In the genomic region with DNA sequence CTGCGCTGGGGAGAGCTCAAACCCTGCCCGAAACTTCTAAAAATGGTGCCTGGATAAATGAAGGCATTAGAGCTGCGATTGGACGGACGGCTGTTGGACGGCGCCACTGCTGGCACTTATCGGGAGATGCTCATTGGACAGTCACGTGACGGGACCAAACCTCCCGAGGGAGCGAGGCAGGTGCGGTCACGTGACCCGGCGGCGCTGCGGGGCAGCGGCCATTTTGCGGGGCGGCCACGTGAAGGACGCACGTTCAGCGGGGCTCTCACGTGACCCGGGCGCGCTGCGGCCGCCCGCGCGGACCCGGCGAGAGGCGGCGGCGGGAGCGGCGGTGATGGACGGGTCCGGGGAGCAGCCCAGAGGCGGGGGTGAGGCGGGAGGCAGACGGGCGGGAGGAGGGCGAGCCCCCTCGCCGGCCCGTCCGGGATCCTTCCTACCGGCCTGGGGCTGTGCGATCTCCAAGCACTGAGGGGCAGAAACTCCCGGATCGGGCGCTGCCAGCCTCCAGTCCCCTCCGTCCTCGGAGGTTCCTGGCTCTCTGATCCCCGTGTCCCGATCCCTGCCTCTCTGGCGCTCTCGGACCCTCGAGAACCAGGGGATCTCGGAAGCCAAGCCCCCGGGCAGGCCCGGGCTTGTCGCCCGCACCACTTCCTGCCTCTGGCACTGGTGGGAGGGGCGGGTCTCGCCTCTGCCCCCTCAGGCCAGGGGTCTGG, we compare ENCODE assay signal across 1 cellular context.
TF ChIP-seq lines count a peak whose summit lies in the region.

Gene BAX, plus strand, starts transcription at position 281 of the 713 bp plus-strand sequence. Its CDS starts 54 bp downstream, at position 335.

TF ChIP-seq in GM12878, 131 proteins besides CTCF, POLR2A, EP300 and RAD21 (continued from another document):
- TF ChIP-seq STAT3 (IDR thresholded peaks at IDR 0.05; ENCODE audit: low read depth, low read length) = no peak
- no peak for TF ChIP-seq GABPA (IDR thresholded peaks at IDR 0.05; ENCODE audit: low read depth)
- peak; percentile 67 for TF ChIP-seq KLF5 (IDR thresholded peaks at IDR 0.05; ENCODE audit: partially characterized antibody)
- peak; percentile 92 for TF ChIP-seq DPF2 (IDR thresholded peaks at IDR 0.05)
- TF ChIP-seq ZBED1 (IDR thresholded peaks at IDR 0.05; ENCODE audit: borderline replicate concordance) = no peak
- no peak for TF ChIP-seq ETV6 (conservative IDR thresholded peaks at IDR 0.05 in 1 of 2, IDR thresholded peaks at IDR 0.05 in 1 of 2; ENCODE audit: borderline replicate concordance in 1 of 2, low read depth in 1 of 2)
- TF ChIP-seq MYB (IDR thresholded peaks at IDR 0.05; ENCODE audit: borderline replicate concordance, low read depth, low read length) = no peak
- TF ChIP-seq, protein P1, sequence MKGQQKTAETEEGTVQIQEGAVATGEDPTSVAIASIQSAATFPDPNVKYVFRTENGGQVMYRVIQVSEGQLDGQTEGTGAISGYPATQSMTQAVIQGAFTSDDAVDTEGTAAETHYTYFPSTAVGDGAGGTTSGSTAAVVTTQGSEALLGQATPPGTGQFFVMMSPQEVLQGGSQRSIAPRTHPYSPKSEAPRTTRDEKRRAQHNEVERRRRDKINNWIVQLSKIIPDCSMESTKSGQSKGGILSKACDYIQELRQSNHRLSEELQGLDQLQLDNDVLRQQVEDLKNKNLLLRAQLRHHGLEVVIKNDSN (IDR thresholded peaks at IDR 0.05; ENCODE audit: borderline replicate concordance, extremely low read length, insufficient read depth, low read depth, low read length) = peak; percentile 100
- no peak for TF ChIP-seq RBBP5 (conservative IDR thresholded peaks at IDR 0.05)
- TF ChIP-seq, protein P2, sequence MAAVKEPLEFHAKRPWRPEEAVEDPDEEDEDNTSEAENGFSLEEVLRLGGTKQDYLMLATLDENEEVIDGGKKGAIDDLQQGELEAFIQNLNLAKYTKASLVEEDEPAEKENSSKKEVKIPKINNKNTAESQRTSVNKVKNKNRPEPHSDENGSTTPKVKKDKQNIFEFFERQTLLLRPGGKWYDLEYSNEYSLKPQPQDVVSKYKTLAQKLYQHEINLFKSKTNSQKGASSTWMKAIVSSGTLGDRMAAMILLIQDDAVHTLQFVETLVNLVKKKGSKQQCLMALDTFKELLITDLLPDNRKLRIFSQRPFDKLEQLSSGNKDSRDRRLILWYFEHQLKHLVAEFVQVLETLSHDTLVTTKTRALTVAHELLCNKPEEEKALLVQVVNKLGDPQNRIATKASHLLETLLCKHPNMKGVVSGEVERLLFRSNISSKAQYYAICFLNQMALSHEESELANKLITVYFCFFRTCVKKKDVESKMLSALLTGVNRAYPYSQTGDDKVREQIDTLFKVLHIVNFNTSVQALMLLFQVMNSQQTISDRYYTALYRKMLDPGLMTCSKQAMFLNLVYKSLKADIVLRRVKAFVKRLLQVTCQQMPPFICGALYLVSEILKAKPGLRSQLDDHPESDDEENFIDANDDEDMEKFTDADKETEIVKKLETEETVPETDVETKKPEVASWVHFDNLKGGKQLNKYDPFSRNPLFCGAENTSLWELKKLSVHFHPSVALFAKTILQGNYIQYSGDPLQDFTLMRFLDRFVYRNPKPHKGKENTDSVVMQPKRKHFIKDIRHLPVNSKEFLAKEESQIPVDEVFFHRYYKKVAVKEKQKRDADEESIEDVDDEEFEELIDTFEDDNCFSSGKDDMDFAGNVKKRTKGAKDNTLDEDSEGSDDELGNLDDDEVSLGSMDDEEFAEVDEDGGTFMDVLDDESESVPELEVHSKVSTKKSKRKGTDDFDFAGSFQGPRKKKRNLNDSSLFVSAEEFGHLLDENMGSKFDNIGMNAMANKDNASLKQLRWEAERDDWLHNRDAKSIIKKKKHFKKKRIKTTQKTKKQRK (IDR thresholded peaks at IDR 0.05; ENCODE audit: low read depth, low read length) = no peak
- TF ChIP-seq ZNF274 (IDR thresholded peaks at IDR 0.05; ENCODE audit: insufficient read depth, insufficient read length) = no peak
- TF ChIP-seq, protein P3, sequence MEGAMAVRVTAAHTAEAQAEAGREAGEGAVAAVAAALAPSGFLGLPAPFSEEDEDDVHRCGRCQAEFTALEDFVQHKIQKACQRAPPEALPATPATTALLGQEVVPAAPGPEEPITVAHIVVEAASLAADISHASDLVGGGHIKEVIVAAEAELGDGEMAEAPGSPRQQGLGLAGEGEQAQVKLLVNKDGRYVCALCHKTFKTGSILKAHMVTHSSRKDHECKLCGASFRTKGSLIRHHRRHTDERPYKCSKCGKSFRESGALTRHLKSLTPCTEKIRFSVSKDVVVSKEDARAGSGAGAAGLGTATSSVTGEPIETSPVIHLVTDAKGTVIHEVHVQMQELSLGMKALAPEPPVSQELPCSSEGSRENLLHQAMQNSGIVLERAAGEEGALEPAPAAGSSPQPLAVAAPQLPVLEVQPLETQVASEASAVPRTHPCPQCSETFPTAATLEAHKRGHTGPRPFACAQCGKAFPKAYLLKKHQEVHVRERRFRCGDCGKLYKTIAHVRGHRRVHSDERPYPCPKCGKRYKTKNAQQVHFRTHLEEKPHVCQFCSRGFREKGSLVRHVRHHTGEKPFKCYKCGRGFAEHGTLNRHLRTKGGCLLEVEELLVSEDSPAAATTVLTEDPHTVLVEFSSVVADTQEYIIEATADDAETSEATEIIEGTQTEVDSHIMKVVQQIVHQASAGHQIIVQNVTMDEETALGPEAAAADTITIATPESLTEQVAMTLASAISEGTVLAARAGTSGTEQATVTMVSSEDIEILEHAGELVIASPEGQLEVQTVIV (IDR thresholded peaks at IDR 0.05; ENCODE audit: borderline replicate concordance, partially characterized antibody) = no peak
- TF ChIP-seq ZNF384 (IDR thresholded peaks at IDR 0.05; ENCODE audit: borderline replicate concordance, low read depth, low read length) = no peak
- TF ChIP-seq, protein P4, sequence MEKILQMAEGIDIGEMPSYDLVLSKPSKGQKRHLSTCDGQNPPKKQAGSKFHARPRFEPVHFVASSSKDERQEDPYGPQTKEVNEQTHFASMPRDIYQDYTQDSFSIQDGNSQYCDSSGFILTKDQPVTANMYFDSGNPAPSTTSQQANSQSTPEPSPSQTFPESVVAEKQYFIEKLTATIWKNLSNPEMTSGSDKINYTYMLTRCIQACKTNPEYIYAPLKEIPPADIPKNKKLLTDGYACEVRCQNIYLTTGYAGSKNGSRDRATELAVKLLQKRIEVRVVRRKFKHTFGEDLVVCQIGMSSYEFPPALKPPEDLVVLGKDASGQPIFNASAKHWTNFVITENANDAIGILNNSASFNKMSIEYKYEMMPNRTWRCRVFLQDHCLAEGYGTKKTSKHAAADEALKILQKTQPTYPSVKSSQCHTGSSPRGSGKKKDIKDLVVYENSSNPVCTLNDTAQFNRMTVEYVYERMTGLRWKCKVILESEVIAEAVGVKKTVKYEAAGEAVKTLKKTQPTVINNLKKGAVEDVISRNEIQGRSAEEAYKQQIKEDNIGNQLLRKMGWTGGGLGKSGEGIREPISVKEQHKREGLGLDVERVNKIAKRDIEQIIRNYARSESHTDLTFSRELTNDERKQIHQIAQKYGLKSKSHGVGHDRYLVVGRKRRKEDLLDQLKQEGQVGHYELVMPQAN (conservative IDR thresholded peaks at IDR 0.05) = peak; percentile 92
- no peak for TF ChIP-seq NR2C2 (IDR thresholded peaks at IDR 0.05; ENCODE audit: borderline replicate concordance, control insufficient read depth, insufficient read length, low read depth)
- no peak for TF ChIP-seq HDAC6 (IDR thresholded peaks at IDR 0.05; ENCODE audit: unreplicated experiment)
